28 cellular contexts compared by ENCODE assay signal in genomic region chr6:168028181-168028580, GRCh38. TPM values are rescaled to one million over a fixed set of nuclear protein-coding genes. Genes with fewer than 3 reads are reported as not detected.
A peak's percentile ranks its signal among the peaks of the same experiment; 100 is the strongest.
DNase-seq lines count a peak whose midpoint lies in the region; ATAC-seq, FAIRE-seq and TF ChIP-seq lines count a peak whose summit lies in the region.
"Had no signal": no experiment of that assay in that cellular context is flagged by ENCODE, and none has a peak within 500 bp of the region (broad histone marks: within the 10 kb centered on the region; RNA-seq: fewer than 3 reads in every experiment).

No MANE protein-coding gene starts in this region.

- dilution Hi-C loops in mammary epithelial cell (cut with HindIII; ENCODE audit: low sequenced_read_pairs), result no loop called here

- no peaks in the 10 kb centered on the region for H4K20me1 ChIP-seq in K562 (replicated peaks; ENCODE audit: control insufficient read depth, insufficient read depth, low read length)
- H4K20me1 ChIP-seq in mammary epithelial cell (ENCODE audit: insufficient read depth, low read length), result no peaks in the 10 kb centered on the region
- H4K20me1 ChIP-seq: BLaER1 treated with 17β-estradiol and CSF1 and Interleukin-3, amounts not matched to agents 10 nM and 100 nM had no signal

- no peak overlapping the region for H3K4me3 ChIP-seq in right atrium auricular region
- no peak overlapping the region for H3K4me3 ChIP-seq in K562
- H3K4me3 ChIP-seq in esophagus muscularis mucosa, result no peak overlapping the region
- no peak overlapping the region for H3K4me3 ChIP-seq in vagina
- no peak overlapping the region for H3K4me3 ChIP-seq in mammary epithelial cell (replicated peaks in 1 of 3; ENCODE audit: insufficient read depth in 1 of 3, low read depth in 2 of 3, low read length in 3 of 3)
- H3K4me3 ChIP-seq: A549; BLaER1 treated with 17β-estradiol and CSF1 and Interleukin-3, amounts not matched to agents 10 nM and 100 nM; GM12878; GM23338 had no signal

- no peak for TF ChIP-seq EP300 in K562 (IDR thresholded peaks at IDR 0.05; ENCODE audit: low read length)
- TF ChIP-seq EP300 in esophagus muscularis mucosa (IDR thresholded peaks at IDR 0.05), result no peak

- no peak for TF ChIP-seq RAD21 in K562 (CRISPR knock-in tag; conservative IDR thresholded peaks at IDR 0.05 in 1 of 2, IDR thresholded peaks at IDR 0.05 in 1 of 2)

- no peaks in the 10 kb centered on the region for H3K4me1 Mint-ChIP-seq in T-cell
- H3K4me1 Mint-ChIP-seq: CD14-positive monocyte; CD8-positive, alpha-beta memory T cell had no signal

- in situ Hi-C loops in K562 (cut with MboI) (no loop called here), mammary epithelial cell (cut with MboI; ENCODE audit: low sequenced_read_pairs in 2 of 2) (no loop called here)

- H3K27ac Mint-ChIP-seq in T-cell, result no peak overlapping the region
- H3K27ac Mint-ChIP-seq: CD14-positive monocyte; CD4-positive, alpha-beta T cell; CD8-positive, alpha-beta memory T cell; GM23338; H9 had no signal

- H3K36me3 ChIP-seq in right atrium auricular region (no peaks in the 10 kb centered on the region), K562 (ENCODE audit: control insufficient read depth, insufficient read depth, low read length) (no peaks in the 10 kb centered on the region), esophagus muscularis mucosa (no peaks in the 10 kb centered on the region), vagina (no peaks in the 10 kb centered on the region), mammary epithelial cell (ENCODE audit: insufficient read depth, low read length) (no peaks in the 10 kb centered on the region)
- H3K36me3 ChIP-seq: BE2C; BLaER1 treated with 17β-estradiol and CSF1 and Interleukin-3, amounts not matched to agents 10 nM and 100 nM had no signal

- intact Hi-C loops in left ventricle myocardium superior (cut with micrococcal nuclease), result no loop called here
- intact Hi-C loops in K562 (cut with micrococcal nuclease), result no loop called here
- intact Hi-C loops in esophagus muscularis mucosa (cut with DNase I), result no loop called here
- intact Hi-C loops in vagina (cut with DNase I), result no loop called here
- intact Hi-C loops in mammary epithelial cell (cut with micrococcal nuclease), result no loop called here

- H3K9ac ChIP-seq in K562 (ENCODE audit: insufficient read depth in 1 of 2, low read depth in 2 of 2, low read length in 2 of 2) (no peak overlapping the region), mammary epithelial cell (ENCODE audit: insufficient read depth, low read length) (no peak overlapping the region)
- H3K9ac ChIP-seq: BLaER1 treated with 17β-estradiol and CSF1 and Interleukin-3, amounts not matched to agents 10 nM and 100 nM had no signal

- no TSS peak for BruUV-seq in K562 (replicated peaks; lab: Mats Ljungman, UMichigan)
- BruUV-seq in mammary epithelial cell (replicated peaks; lab: Mats Ljungman, UMichigan), result no TSS peak

- H3K9me3 ChIP-seq in right atrium auricular region (no peaks in the 10 kb centered on the region), K562 (replicated peaks; ENCODE audit: control insufficient read depth, insufficient read depth, low read depth, low read length) (no peaks in the 10 kb centered on the region), esophagus muscularis mucosa (no peaks in the 10 kb centered on the region), vagina (no peaks in the 10 kb centered on the region), mammary epithelial cell (replicated peaks; ENCODE audit: insufficient read depth, low read length) (no peaks in the 10 kb centered on the region)
- H3K9me3 ChIP-seq: A549, BE2C had no signal

- DNase-seq in right atrium auricular region (ENCODE audit: low spot score) (peak; percentile 38), left ventricle myocardium superior (no peak), K562 (ENCODE audit: extremely low read depth in 1 of 4, low spot score in 3 of 4) (no peak), esophagus muscularis mucosa (ENCODE audit: extremely low spot score) (peak; percentile 75), vagina (ENCODE audit: extremely low spot score in 2 of 2) (peak; percentile 43 to 69), T-cell (no peak), mammary epithelial cell (no peak)
- DNase-seq: 8988T; ACHN; AML-193; BE2C; CD4-positive, alpha-beta T cell; CD8-positive, alpha-beta memory T cell; DMS 273 treated with DMSO at 0.1 percent for 48 hours; DMS79; EL; GDM1; H9 had no signal

- H3K4me1 ChIP-seq in right atrium auricular region (peaks cover 0 to 22% of the 10 kb centered on the region in 2 donors), K562 (replicated peaks in 1 of 2; ENCODE audit: control insufficient read depth in 2 of 2, insufficient read depth in 2 of 2, low read length in 2 of 2) (peaks cover 0 to 9% of the 10 kb centered on the region in 2 experiments; a peak in 4 of 5 replicates), esophagus muscularis mucosa (peaks cover 0 to 15% (median 5%) of the 10 kb centered on the region in 4 donors), vagina (peaks cover 21% of the 10 kb centered on the region), mammary epithelial cell (ENCODE audit: insufficient read depth, low read length) (peaks cover 15% of the 10 kb centered on the region)
- H3K4me1 ChIP-seq: BE2C had no signal

- POLR2A ChIA-PET in K562 (lab: Yijun Ruan, JAX), result no interaction called here
- POLR2A ChIA-PET in T-cell (lab: Charles Lee), result no interaction called here

- H3K27me3 Mint-ChIP-seq in T-cell, result peaks cover 15 to 25% of the 10 kb centered on the region in 2 donors

- peaks cover 0 to 3% (median 0%) of the 10 kb centered on the region in 3 donors for H3K9me3 Mint-ChIP-seq in T-cell
- H3K9me3 Mint-ChIP-seq: CD4-positive, alpha-beta T cell; GM23338; H9 had no signal

- H3K79me2 ChIP-seq in K562 (ENCODE audit: control insufficient read depth, insufficient read depth, low read length) (no peaks in the 10 kb centered on the region), mammary epithelial cell (ENCODE audit: insufficient read depth, low read length) (no peaks in the 10 kb centered on the region)

- TF ChIP-seq CTCF in right atrium auricular region (IDR thresholded peaks at IDR 0.05) (no peak), K562 (IDR thresholded peaks at IDR 0.05 in 2 of 3, conservative IDR thresholded peaks at IDR 0.05 in 1 of 3; ENCODE audit: insufficient read depth in 2 of 3, low read depth in 1 of 3, low read length in 3 of 3) (no peak), esophagus muscularis mucosa (IDR thresholded peaks at IDR 0.05) (no peak), vagina (IDR thresholded peaks at IDR 0.05) (no peak), mammary epithelial cell (conservative IDR thresholded peaks at IDR 0.05 in 1 of 2, IDR thresholded peaks at IDR 0.05 in 1 of 2; ENCODE audit: extremely low read depth in 1 of 2, insufficient read depth in 1 of 2, low read depth in 1 of 2, low read length in 2 of 2) (no peak)

- H3K27me3 ChIP-seq in right atrium auricular region (no peaks in the 10 kb centered on the region), K562 (ENCODE audit: control insufficient read depth in 2 of 2, insufficient read depth in 2 of 2, low read length in 2 of 2) (peaks cover 29 to 58% of the 10 kb centered on the region in 2 experiments), esophagus muscularis mucosa (peaks cover 0 to 22% (median 0%) of the 10 kb centered on the region in 4 donors), vagina (no peaks in the 10 kb centered on the region), mammary epithelial cell (ENCODE audit: insufficient read depth, low read length) (no peaks in the 10 kb centered on the region)
- H3K27me3 ChIP-seq: BE2C; BLaER1 treated with 17β-estradiol and CSF1 and Interleukin-3, amounts not matched to agents 10 nM and 100 nM had no signal

- H3K36me3 Mint-ChIP-seq in T-cell, result no peaks in the 10 kb centered on the region
- H3K36me3 Mint-ChIP-seq: CD14-positive monocyte; CD8-positive, alpha-beta memory T cell had no signal

- H3K9me1 ChIP-seq in K562 (ENCODE audit: control insufficient read depth, insufficient read depth, low read length), result no peaks in the 10 kb centered on the region

- TF ChIP-seq POLR2A in K562 (conservative IDR thresholded peaks at IDR 0.05) (no peak), esophagus muscularis mucosa (IDR thresholded peaks at IDR 0.05; ENCODE audit: low read depth) (no peak), vagina (IDR thresholded peaks at IDR 0.05) (no peak)

- H3K27ac ChIP-seq in right atrium auricular region (no peak overlapping the region), K562 (ENCODE audit: extremely low read depth, low read depth, low read length) (no peak overlapping the region), esophagus muscularis mucosa (replicated peaks in 1 of 4) (no peak overlapping the region), vagina (no peak overlapping the region), mammary epithelial cell (ENCODE audit: insufficient read depth, low read depth, low read length) (no peak overlapping the region)
- H3K27ac ChIP-seq: A549 had no signal

- H3K4me2 ChIP-seq in K562 (ENCODE audit: insufficient read depth, low read length), result no peak overlapping the region
- no peak overlapping the region for H3K4me2 ChIP-seq in mammary epithelial cell (ENCODE audit: insufficient read depth, low read depth, low read length)
- H3K4me2 ChIP-seq: A549; BLaER1 treated with 17β-estradiol and CSF1 and Interleukin-3, amounts not matched to agents 10 nM and 100 nM; GM23338 had no signal

- H2AFZ ChIP-seq in K562 (ENCODE audit: low read depth, low read length), result no peak overlapping the region
- no peak overlapping the region for H2AFZ ChIP-seq in mammary epithelial cell (ENCODE audit: low read depth, low read length)
- H2AFZ ChIP-seq: GM23338 had no signal

- FAIRE-seq in K562 (lab: Jason Lieb, UNC), result no peak
- FAIRE-seq: A549, D721Med, GM12878, GM19239 had no signal

- H3K4me3 Mint-ChIP-seq in T-cell, result no peak overlapping the region
- H3K4me3 Mint-ChIP-seq: CD14-positive monocyte; CD4-positive, alpha-beta T cell; CD8-positive, alpha-beta memory T cell; GM23338; H9 had no signal

- no peak for ATAC-seq in left ventricle myocardium superior
- ATAC-seq in K562, result no peak
- no peak for ATAC-seq in HG03520 (IDR thresholded peaks at IDR 0.05; ENCODE audit: unreplicated experiment)
- ATAC-seq in T-cell (replicated peaks in 1 of 4), result no peak
- ATAC-seq: A549, GM12878, GM23338, HCT116 had no signal

- CTCF ChIA-PET in K562 (lab: Yijun Ruan, JAX; ENCODE audit: low intra/inter-chr PET ratio), result no interaction called here
- CTCF ChIA-PET in T-cell (lab: Charles Lee), result no interaction called here
- CTCF ChIA-PET in mammary epithelial cell (lab: Charles Lee; ENCODE audit: low non-redundant PET), result no interaction called here

- WGBS in K562 (ENCODE audit: insufficient coverage, low coverage, missing lambda C conversion rate), result 9% methylated on average over 9 of the region's 9 CpGs
- 92% methylated on average over 9 of the region's 9 CpGs for WGBS in esophagus muscularis mucosa
- 98% methylated on average over 9 of the region's 9 CpGs for WGBS in mammary epithelial cell (ENCODE audit: low coverage, missing lambda C conversion rate)

RNA-seq across cellular contexts. Expression of gene KIF25, which starts 30.7 kb away (rescaled TPM):
- total RNA-seq in right atrium auricular region, result not detected
- not detected for total RNA-seq in left ventricle myocardium superior
- not detected in 2 replicates for total RNA-seq in K562 (2011; cell fraction: chromatin; rRNA removed; ENCODE audit: low replicate concordance)
- total RNA-seq in K562 (2011; cell fraction: nucleolus; rRNA removed), result not detected in 2 replicates
- not detected in 2 replicates for total RNA-seq in K562 (2011; cell fraction: nucleoplasm; rRNA removed)
- total RNA-seq in K562 (2014; rRNA removed), result not detected in 2 replicates
- not detected in 2 replicates for total RNA-seq in K562 (2014; rRNA removed; fragmentation: Illumina TruSeq; extraction: Trizol)
- total RNA-seq in K562 (2015; rRNA removed; fragmentation: Illumina TruSeq; extraction: Trizol), result not detected in 2 replicates
- total RNA-seq in K562 (2021), result 0.24 TPM in 1 of 2 replicates, not detected in the other
- 0.04 TPM in 1 of 2 replicates, not detected in the other for polyA plus RNA-seq in K562 (2011; rRNA removed)
- 0.04 TPM in 1 of 2 replicates, not detected in the other for polyA plus RNA-seq in K562 (2011; cell fraction: cytosol; rRNA removed)
- polyA plus RNA-seq in K562 (2011; cell fraction: nucleus; rRNA removed), result not detected in 2 replicates
- 0.08 and 0.47 TPM in 2 replicates for polyA plus RNA-seq in K562 (2012)
- polyA plus RNA-seq in K562 (2014; fragmentation: Illumina TruSeq; extraction: Trizol), result not detected in 2 replicates
- polyA plus RNA-seq in K562 (2014; fragmentation: Nextera tagmentation; extraction: Ambion mirVana), result under 1 TPM; 0.22 to 0.49 TPM
- polyA plus RNA-seq in K562 (2014; rRNA removed), result not detected in 2 replicates
- 0.98 TPM in 1 of 2 replicates, not detected in the other for polyA minus RNA-seq in K562 (2011; rRNA and poly(A)+ RNA removed)
- polyA minus RNA-seq in K562 (2011; cell fraction: cytosol; rRNA and poly(A)+ RNA removed), result not detected in 2 replicates
- polyA minus RNA-seq in K562 (2011; cell fraction: nucleus; rRNA and poly(A)+ RNA removed), result not detected in 2 replicates
- under 1 TPM in 1 of 4 donors, not detected in 3; 0.17 TPM for total RNA-seq in esophagus muscularis mucosa
- total RNA-seq in vagina, result not detected
- not detected for total RNA-seq in T-cell
- total RNA-seq in mammary epithelial cell, result not detected
- polyA plus RNA-seq in mammary epithelial cell, result not detected
- not detected for polyA minus RNA-seq in mammary epithelial cell
- total RNA-seq: CD4-positive, alpha-beta T cell; CD8-positive, alpha-beta memory T cell; GM12878 had no signal
- polyA plus RNA-seq: CD14-positive monocyte; CD8-positive, alpha-beta memory T cell; GM12878 had no signal

RNA-seq across cellular contexts. Expression of gene FRMD1, which starts 50.8 kb away (rescaled TPM):
- under 1 TPM in 1 of 2 donors, not detected in 1; 0.08 TPM for total RNA-seq in right atrium auricular region
- 0.45 TPM for total RNA-seq in left ventricle myocardium superior
- not detected in 2 replicates for total RNA-seq in K562 (2011; cell fraction: chromatin; rRNA removed; ENCODE audit: low replicate concordance)
- total RNA-seq in K562 (2011; cell fraction: nucleolus; rRNA removed), result not detected in 2 replicates
- total RNA-seq in K562 (2011; cell fraction: nucleoplasm; rRNA removed), result not detected in 2 replicates
- total RNA-seq in K562 (2014; rRNA removed), result 0.16 TPM in 1 of 2 replicates, not detected in the other
- total RNA-seq in K562 (2014; rRNA removed; fragmentation: Illumina TruSeq; extraction: Trizol), result not detected in 2 replicates
- total RNA-seq in K562 (2015; rRNA removed; fragmentation: Illumina TruSeq; extraction: Trizol), result 0.04 TPM in 1 of 2 replicates, not detected in the other
- total RNA-seq in K562 (2021), result not detected in 2 replicates
- 0.01 TPM in 1 of 2 replicates, not detected in the other for polyA plus RNA-seq in K562 (2011; rRNA removed)
- 0.01 TPM in 2 replicates for polyA plus RNA-seq in K562 (2011; cell fraction: cytosol; rRNA removed)
- 0.04 TPM in 1 of 2 replicates, not detected in the other for polyA plus RNA-seq in K562 (2011; cell fraction: nucleus; rRNA removed)
- 0.04 and 0.18 TPM in 2 replicates for polyA plus RNA-seq in K562 (2012)
- not detected in 2 replicates for polyA plus RNA-seq in K562 (2014; fragmentation: Illumina TruSeq; extraction: Trizol)
- under 1 TPM in 1 of 2 experiments, not detected in 1; 0.01 TPM for polyA plus RNA-seq in K562 (2014; fragmentation: Nextera tagmentation; extraction: Ambion mirVana)
- not detected in 2 replicates for polyA plus RNA-seq in K562 (2014; rRNA removed)
- not detected in 2 replicates for polyA minus RNA-seq in K562 (2011; rRNA and poly(A)+ RNA removed)
- not detected in 2 replicates for polyA minus RNA-seq in K562 (2011; cell fraction: cytosol; rRNA and poly(A)+ RNA removed)
- not detected in 2 replicates for polyA minus RNA-seq in K562 (2011; cell fraction: nucleus; rRNA and poly(A)+ RNA removed)
- under 1 TPM in 1 of 4 donors, not detected in 3; 0.17 TPM for total RNA-seq in esophagus muscularis mucosa
- total RNA-seq in vagina, result not detected
- total RNA-seq in T-cell, result not detected
- not detected for total RNA-seq in mammary epithelial cell
- 0.01 TPM for polyA plus RNA-seq in mammary epithelial cell
- polyA minus RNA-seq in mammary epithelial cell, result not detected
- total RNA-seq: CD4-positive, alpha-beta T cell; CD8-positive, alpha-beta memory T cell; GM12878; H4; H9 had no signal
- polyA plus RNA-seq: A549; CD14-positive monocyte; CD8-positive, alpha-beta memory T cell; GM12878 had no signal

Comparison
In these comparisons a context has a peak if more than half of its experiments do, and no peak if none do; other contexts are left out.
1. DNase-seq: peak in right atrium auricular region (single experiment), esophagus muscularis mucosa (single experiment) and vagina (2 of 2); none in left ventricle myocardium superior (single experiment), K562 (0 of 4), T-cell (0 of 34) and mammary epithelial cell (single experiment).